In genomic region chr10:68721673-68721963, GRCh38 we compare ENCODE assay signal across 2 cellular contexts.
TF ChIP-seq lines count a peak whose summit lies in the region.

No MANE protein-coding gene starts in this region.

TF ChIP-seq in GM23338, 12 proteins besides CTCF, POLR2A, EP300 and RAD21:
- TF ChIP-seq ZNF462 (CRISPR knock-in tag; IDR thresholded peaks at IDR 0.05) = no peak

TF ChIP-seq in WTC11, 78 proteins besides CTCF, POLR2A, EP300 and RAD21 (continued from another document):
- TF ChIP-seq FOXP4 (CRISPR knock-in tag; IDR thresholded peaks at IDR 0.05) (peak; percentile 37; the same call in 1 of the 2 replicates), USF1 (CRISPR knock-in tag; IDR thresholded peaks at IDR 0.05) (peak; percentile 14; the same call in 1 of the 2 replicates), SP1 (CRISPR knock-in tag; conservative IDR thresholded peaks at IDR 0.05) (no peak), MAX (CRISPR knock-in tag; IDR thresholded peaks at IDR 0.05) (peak; percentile 28; the same call in 1 of the 2 replicates), ZNF121 (CRISPR knock-in tag; IDR thresholded peaks at IDR 0.05) (no peak)
